In genomic region chr6:2766767-2767314, GRCh38 we compare ENCODE assay signal across 8 cellular contexts. TPM values are rescaled to one million over a fixed set of nuclear protein-coding genes. Genes with fewer than 3 reads are reported as not detected.
DNase-seq lines count a peak whose midpoint lies in the region; ATAC-seq, FAIRE-seq and TF ChIP-seq lines count a peak whose summit lies in the region.

No MANE protein-coding gene starts in this region.

- DNase-seq in ACHN (peak; percentile 4), GM12878 (ENCODE audit: low read depth, low spot score) (no peak), lower leg skin (ENCODE audit: low spot score in 2 of 2) (no peak), OCI-M2 (lab: John Stamatoyannopoulos, UW; ENCODE audit: unreplicated experiment) (no peak), NCI-H2107 treated with DMSO at 0.1 percent for 48 hours (lab: John Stamatoyannopoulos, UW; ENCODE audit: unreplicated experiment) (no peak)
- DNase-seq in stimulated activated CD4-positive, alpha-beta T cell treated with anti-CD3 and anti-CD28 coated beads, Interleukin-4, amount 100 ng/mL, for 24 hours: no peak

- H3K4me3 ChIP-seq in HUES48 (ENCODE audit: low read depth, low read length) (peak overlapping the region; percentile 84), GM12878 (peak overlapping the region; percentile 92), lower leg skin (ENCODE audit: low read depth, poor library complexity, severe bottlenecking) (peak overlapping the region; percentile 83), urinary bladder (ENCODE audit: low read depth, low read length) (peak overlapping the region; percentile 83)

- no peak for FAIRE-seq in GM12878 (lab: Jason Lieb, UNC)

- H3K27me3 ChIP-seq in HUES48 (ENCODE audit: control insufficient read depth, insufficient read depth, low read length) (no peaks in the 10 kb centered on the region), GM12878 (replicated peaks in 1 of 2; ENCODE audit: control insufficient read depth in 2 of 2, insufficient read depth in 2 of 2, low read length in 1 of 2) (no peaks in the 10 kb centered on the region)

- peak overlapping the region; percentile 87 for H3K4me2 ChIP-seq in GM12878 (ENCODE audit: control insufficient read depth, insufficient read depth)

- no peak for ATAC-seq in GM12878

- no peak for TF ChIP-seq EP300 in GM12878 (IDR thresholded peaks at IDR 0.05; ENCODE audit: borderline replicate concordance in 1 of 2, control insufficient read depth in 1 of 2, low read depth in 2 of 2, low read length in 2 of 2)

- SMC1A ChIA-PET in GM12878 (lab: Charles Lee; ENCODE audit: uncharacterized antibody, unreplicated experiment): interaction anchor here (0.6 to 1.2 kb wide), 6 partner anchors 8 to 1368 kb away, joined by 3 to 4 read pairs (median 3); no protein-coding TSS in a partner anchor

- TF ChIP-seq CTCF in GM12878 (IDR thresholded peaks at IDR 0.05 in 2 of 3, conservative IDR thresholded peaks at IDR 0.05 in 1 of 3; ENCODE audit: control insufficient read depth in 2 of 3, extremely low read depth in 1 of 3, insufficient read depth in 1 of 3, low read depth in 3 of 3, low read length in 3 of 3) (no peak), lower leg skin (IDR thresholded peaks at IDR 0.05) (no peak)

- WGBS in GM12878 (ENCODE audit: insufficient coverage, insufficient replicate concordance, low lambda C conversion rate, missing lambda C conversion rate): 3% methylated on average over 10 of the region's 10 CpGs
- 6 to 8% methylated on average over 10 of the region's 10 CpGs for WGBS in lower leg skin, 2 donors
- WGBS in urinary bladder: 7% methylated on average over 10 of the region's 10 CpGs

- no peak for TF ChIP-seq RAD21 in GM12878 (IDR thresholded peaks at IDR 0.05; ENCODE audit: insufficient read depth, low read depth, low read length)

- POLR2A ChIA-PET in GM12878 (lab: Charles Lee): interaction anchor here (0.6 to 1.9 kb wide), 4 partner anchors 13 to 222 kb away, joined by 5 to 9 read pairs (median 6); partner anchors contain the start of gene SERPINB1

- H3K36me3 ChIP-seq in HUES48 (ENCODE audit: control insufficient read depth, insufficient read depth, low read length) (peaks cover 23% of the 10 kb centered on the region), GM12878 (ENCODE audit: control insufficient read depth in 2 of 2, insufficient read depth in 2 of 2, low read length in 1 of 2) (peaks cover 7% of the 10 kb centered on the region in 2 experiments; a peak in 3 of 4 replicates), urinary bladder (ENCODE audit: insufficient read depth) (no peaks in the 10 kb centered on the region)

- intact Hi-C loops in GM12878 (cut with micrococcal nuclease; ENCODE audit: unreplicated experiment): no loop called here
- intact Hi-C loops in lower leg skin (cut with DNase I; ENCODE audit: low total_unique reads): no loop called here

- H3K27ac ChIP-seq in HUES48 (ENCODE audit: low read depth, low read length) (no peak overlapping the region), GM12878 (ENCODE audit: control insufficient read depth, insufficient read depth) (peak overlapping the region; percentile 72; the same call in 1 of the 2 replicates), urinary bladder (ENCODE audit: low read depth) (no peak overlapping the region)

- TF ChIP-seq POLR2A in GM12878 (IDR thresholded peaks at IDR 0.05; ENCODE audit: low read depth, low read length) (no peak), lower leg skin (IDR thresholded peaks at IDR 0.05) (no peak)

- H3K9me3 ChIP-seq in HUES48 (ENCODE audit: control insufficient read depth, insufficient read depth, low read length): no peaks in the 10 kb centered on the region
- no peaks in the 10 kb centered on the region; the same call in 2 of the 3 replicates for H3K9me3 ChIP-seq in GM12878 (replicated peaks; ENCODE audit: control insufficient read depth, insufficient read depth, low read length)

- H3K9ac ChIP-seq in HUES48 (ENCODE audit: low read depth, low read length) (no peak overlapping the region), GM12878 (ENCODE audit: control insufficient read depth, insufficient read depth, low read length) (peak overlapping the region; percentile 81)

- in situ Hi-C loops in ACHN (cut with HindIII; ENCODE audit: low pct_ligation_motif_present, low pct_unique_long_range_greater_than_20kb, low sequenced_read_pairs) (no loop called here), GM12878 (cut with MboI) (no loop called here)

- peaks cover 3% of the 10 kb centered on the region; the same call in 1 of the 2 replicates for H4K20me1 ChIP-seq in GM12878 (ENCODE audit: control insufficient read depth, insufficient read depth)

- peaks cover 38% of the 10 kb centered on the region for H3K4me1 ChIP-seq in HUES48 (ENCODE audit: control insufficient read depth, insufficient read depth, low read length)
- H3K4me1 ChIP-seq in GM12878 (ENCODE audit: control insufficient read depth, insufficient read depth, low read length): peaks cover 11% of the 10 kb centered on the region
- no peaks in the 10 kb centered on the region for H3K4me1 ChIP-seq in urinary bladder (ENCODE audit: insufficient read depth)

- peaks cover 55% of the 10 kb centered on the region for H3K79me2 ChIP-seq in GM12878 (ENCODE audit: control insufficient read depth, insufficient read depth, low read length)

- no TSS peak for BruUV-seq in GM12878 (replicated peaks; lab: Mats Ljungman, UMichigan)

- CTCF ChIA-PET in GM12878 (lab: Yijun Ruan, JAX): interaction anchor here (0.8 to 4.0 kb wide), 9 partner anchors 8 to 223 kb away, joined by 3 to 41 read pairs (median 3); partner anchors contain the start of gene MYLK4

- H2AFZ ChIP-seq in GM12878 (ENCODE audit: control insufficient read depth, low read depth, low read length): no peak overlapping the region

- RAD21 ChIA-PET in GM12878 (lab: Charles Lee; ENCODE audit: unreplicated experiment): interaction anchor here (0.7 to 1.2 kb wide), 3 partner anchors 25 to 1195 kb away, joined by 3 to 4 read pairs (median 3); no protein-coding TSS in a partner anchor

TF ChIP-seq in GM12878, 131 proteins besides CTCF, POLR2A, EP300 and RAD21 (continues in another document):
- TF ChIP-seq SMARCA5 (IDR thresholded peaks at IDR 0.05): no peak
- TF ChIP-seq IRF4 (IDR thresholded peaks at IDR 0.05; ENCODE audit: low read depth, low read length): no peak
- TF ChIP-seq NR2C1 (IDR thresholded peaks at IDR 0.05): no peak
- TF ChIP-seq MTA3 (IDR thresholded peaks at IDR 0.05; ENCODE audit: borderline replicate concordance, low read length): no peak
- TF ChIP-seq STAT1 (conservative IDR thresholded peaks at IDR 0.05): no peak
- TF ChIP-seq PML (IDR thresholded peaks at IDR 0.05; ENCODE audit: low read length): no peak
- TF ChIP-seq RELA (IDR thresholded peaks at IDR 0.05; ENCODE audit: borderline replicate concordance, partially characterized antibody): no peak
- no peak for TF ChIP-seq SRF (IDR thresholded peaks at IDR 0.05; ENCODE audit: low read depth in 2 of 2, low read length in 2 of 2)
- TF ChIP-seq HCFC1 (IDR thresholded peaks at IDR 0.05; ENCODE audit: low read length): no peak
- TF ChIP-seq MYC (IDR thresholded peaks at IDR 0.05; ENCODE audit: insufficient read depth, insufficient read length, insufficient replicate concordance, low read length, severe bottlenecking): no peak
- no peak for TF ChIP-seq GABPA (IDR thresholded peaks at IDR 0.05; ENCODE audit: low read depth)

RNA-seq across cellular contexts. Expression of gene WRNIP1, which starts 1.6 kb away (rescaled TPM):
- 21.8 and 24.7 TPM in 2 replicates for total RNA-seq in GM12878 (2013; cell fraction: nucleolus; rRNA removed)
- total RNA-seq in GM12878 (2014; rRNA removed) (26.2 and 29.6 TPM in 2 replicates), GM12878 (2014; rRNA removed; fragmentation: Illumina TruSeq; extraction: Trizol) (23.1 and 23.5 TPM in 2 replicates), GM12878 (2021) (24.9 and 25.1 TPM in 2 replicates), lower leg skin (10 to 100 TPM; 72.3 to 94.7 (median 87.0) TPM), urinary bladder (31.5 TPM)
- polyA plus RNA-seq in GM12878 (2011; ENCODE audit: low read depth): 8.4 TPM
- polyA plus RNA-seq in GM12878 (2011; rRNA removed) (25.0 and 30.5 TPM in 2 replicates), GM12878 (2014; fragmentation: Illumina TruSeq; extraction: Trizol) (17.8 and 30.2 TPM in 2 replicates), GM12878 (2014; fragmentation: Nextera tagmentation; extraction: Ambion mirVana) (10 to 100 TPM in 1 of 2 experiments, 1 to 10 TPM in 1; 9.3 to 13.6 TPM), GM12878 (2014; rRNA removed) (28.2 and 29.8 TPM in 2 replicates), GM12878 (2016; fragmentation: Nextera tagmentation; extraction: Ambion mirVana) (10 to 100 TPM; 13.1 to 14.2 TPM), urinary bladder (42.1 TPM)
- 39.8 and 46.6 TPM in 2 replicates for polyA plus RNA-seq in GM12878 (2011; cell fraction: cytosol; rRNA removed)
- 40.1 and 56.2 TPM in 2 replicates for polyA plus RNA-seq in GM12878 (2011; cell fraction: nucleus; rRNA removed)
- polyA plus RNA-seq in GM12878 (2012): 19.7 TPM in 2 replicates
- 21.8 and 30.3 TPM in 2 replicates for polyA minus RNA-seq in GM12878 (2011; rRNA and poly(A)+ RNA removed)
- polyA minus RNA-seq in GM12878 (2011; cell fraction: cytosol; rRNA and poly(A)+ RNA removed): 7.9 and 9.1 TPM in 2 replicates
- 17.0 and 27.7 TPM in 2 replicates for polyA minus RNA-seq in GM12878 (2011; cell fraction: nucleus; rRNA and poly(A)+ RNA removed)

RNA-seq across cellular contexts. Expression of gene MYLK4, which starts 16.1 kb away (rescaled TPM):
- total RNA-seq in GM12878 (2013; cell fraction: nucleolus; rRNA removed): 0.07 and 0.08 TPM in 2 replicates
- total RNA-seq in GM12878 (2014; rRNA removed) (under 0.01 TPM in 2 replicates), GM12878 (2014; rRNA removed; fragmentation: Illumina TruSeq; extraction: Trizol) (0.04 and 0.09 TPM in 2 replicates), GM12878 (2021) (0.05 TPM in 2 replicates), lower leg skin (1 to 10 TPM in 3 of 4 donors, under 1 TPM in 1; 0.97 to 3.8 (median 2.5) TPM), urinary bladder (4.0 TPM)
- not detected for polyA plus RNA-seq in GM12878 (2011; ENCODE audit: low read depth)
- polyA plus RNA-seq in GM12878 (2011; rRNA removed) (0.05 and 0.06 TPM in 2 replicates), GM12878 (2014; fragmentation: Illumina TruSeq; extraction: Trizol) (0.06 and 0.11 TPM in 2 replicates), GM12878 (2014; fragmentation: Nextera tagmentation; extraction: Ambion mirVana) (under 1 TPM; under 0.01 to 0.05 TPM), GM12878 (2014; rRNA removed) (0.03 and 0.09 TPM in 2 replicates), GM12878 (2016; fragmentation: Nextera tagmentation; extraction: Ambion mirVana) (under 1 TPM in 1 of 2 experiments, not detected in 1; 0.09 TPM), urinary bladder (0.42 TPM)
- 0.03 and 0.04 TPM in 2 replicates for polyA plus RNA-seq in GM12878 (2011; cell fraction: cytosol; rRNA removed)
- 0.15 TPM in 2 replicates for polyA plus RNA-seq in GM12878 (2011; cell fraction: nucleus; rRNA removed)
- polyA plus RNA-seq in GM12878 (2012): 0.07 TPM in 2 replicates
- 0.05 TPM in 1 of 2 replicates, not detected in the other for polyA minus RNA-seq in GM12878 (2011; rRNA and poly(A)+ RNA removed)
- polyA minus RNA-seq in GM12878 (2011; cell fraction: cytosol; rRNA and poly(A)+ RNA removed): not detected in 2 replicates
- polyA minus RNA-seq in GM12878 (2011; cell fraction: nucleus; rRNA and poly(A)+ RNA removed): 0.10 TPM in 1 of 2 replicates, not detected in the other
